Comparison of ENCODE assay signal across 22 cellular contexts in genomic region chr2:212327171-212327809, GRCh38.
"Had no signal": no experiment of that assay in that cellular context is flagged by ENCODE, and none has a peak within 500 bp of the region (broad histone marks: within the 10 kb centered on the region; RNA-seq: fewer than 3 reads in every experiment).

No MANE protein-coding gene starts in this region.

- FAIRE-seq: frontal cortex had no signal

- H3K4me3 ChIP-seq: body of pancreas, cardiac muscle cell, lung, thyroid gland, upper lobe of right lung had no signal

- H3K4me1 ChIP-seq: body of pancreas, upper lobe of right lung had no signal

- H3K27me3 ChIP-seq: body of pancreas, cardiac muscle cell, thyroid gland, upper lobe of right lung had no signal

- ATAC-seq: activated CD8-positive, alpha-beta memory T cell treated with anti-CD3 and anti-CD28 coated beads, Interleukin-2, amount 10 ng/mL, durations not matched to agents 7 days and 5 days; body of pancreas; esophagus mucosa; left lobe of liver; naive thymus-derived CD8-positive, alpha-beta T cell; T-helper 17 cell had no signal

- H3K9me3 ChIP-seq: body of pancreas, thyroid gland, upper lobe of right lung had no signal

- H3K36me3 ChIP-seq: cardiac muscle cell, thyroid gland, upper lobe of right lung had no signal

- H3K27ac ChIP-seq: body of pancreas, cardiac muscle cell, thyroid gland, upper lobe of right lung had no signal

- DNase-seq: activated B cell treated with CpG ODN at 0.5 μM for 24 hours; activated CD4-positive, alpha-beta memory T cell treated with anti-CD3 and anti-CD28 coated beads, Interleukin-2, amount 10 ng/mL, durations not matched to agents 7 days and 5 days; activated CD4-positive, alpha-beta T cell treated with anti-CD3 and anti-CD28 coated beads for 48 hours; activated CD8-positive, alpha-beta memory T cell treated with anti-CD3 and anti-CD28 coated beads, Interleukin-2, amount 10 ng/mL, durations not matched to agents 7 days and 5 days; activated effector memory CD4-positive, alpha-beta T cell treated with anti-CD3 and anti-CD28 coated beads, Interleukin-2, amount 50 U/mL, for 16 hours; activated naive CD4-positive, alpha-beta T cell treated with anti-CD3 and anti-CD28 coated beads, Interleukin-2, amount 10 ng/mL, durations not matched to agents 7 days and 5 days; activated T-cell treated with anti-CD3 and anti-CD28 coated beads for 4 hours; anterior cingulate cortex; body of pancreas; effector CD8-positive, alpha-beta T cell; hippocampal formation; naive thymus-derived CD8-positive, alpha-beta T cell; stimulated activated CD4-positive, alpha-beta T cell treated with anti-CD3 and anti-CD28 coated beads, Interleukin-4, amount 100 ng/mL, for 4 hours; substantia nigra; T-helper 17 cell; thyroid gland; upper lobe of right lung had no signal
